7 cellular contexts compared by ENCODE assay signal in genomic region chr2:226836548-226836885, GRCh38. TPM values are rescaled to one million over a fixed set of nuclear protein-coding genes. Genes with fewer than 3 reads are reported as not detected.
A peak's percentile ranks its signal among the peaks of the same experiment; 100 is the strongest.
DNase-seq lines count a peak whose midpoint lies in the region; ATAC-seq and TF ChIP-seq lines count a peak whose summit lies in the region.

No MANE protein-coding gene starts in this region.

- peaks cover 61% of the 10 kb centered on the region for H3K4me1 Mint-ChIP-seq in activated CD4-positive, alpha-beta memory T cell treated with anti-CD3 and anti-CD28 coated beads, Interleukin-2, amount 10 ng/mL, durations not matched to agents 7 days and 5 days

- H3K4me3 ChIP-seq in iPS-15b (ENCODE audit: low read depth, low read length): peak overlapping the region; percentile 68

- ATAC-seq in GM18867 (IDR thresholded peaks at IDR 0.05; ENCODE audit: unreplicated experiment) (peak; percentile 6), HG02938 (IDR thresholded peaks at IDR 0.05; ENCODE audit: unreplicated experiment) (peak; percentile 4)

- peak overlapping the region; percentile 97 for H3K4me3 Mint-ChIP-seq in activated CD4-positive, alpha-beta memory T cell treated with anti-CD3 and anti-CD28 coated beads, Interleukin-2, amount 10 ng/mL, durations not matched to agents 7 days and 5 days

- H3K4me1 ChIP-seq in iPS-15b (ENCODE audit: control insufficient read depth, insufficient read depth, low read length): no peaks in the 10 kb centered on the region

- peak overlapping the region; percentile 100 for H3K27ac Mint-ChIP-seq in activated CD4-positive, alpha-beta memory T cell treated with anti-CD3 and anti-CD28 coated beads, Interleukin-2, amount 10 ng/mL, durations not matched to agents 7 days and 5 days

- TF ChIP-seq CTCF in GM20000 (IDR thresholded peaks at IDR 0.05; ENCODE audit: extremely low read depth, missing control alignments): no peak

- CTCF ChIA-PET in activated CD4-positive, alpha-beta memory T cell treated with anti-CD3 and anti-CD28 coated beads, Interleukin-2, amount 10 ng/mL, durations not matched to agents 7 days and 5 days (lab: Charles Lee): interaction anchor here (7.6 kb wide), 1 partner anchor 36 kb away, joined by 60 read pairs; the partner anchor contains the start of gene IRS1

- H3K36me3 Mint-ChIP-seq in activated CD4-positive, alpha-beta memory T cell treated with anti-CD3 and anti-CD28 coated beads, Interleukin-2, amount 10 ng/mL, durations not matched to agents 7 days and 5 days (ENCODE audit: low read depth): peaks cover 48% of the 10 kb centered on the region

- no peaks in the 10 kb centered on the region for H3K27me3 Mint-ChIP-seq in activated CD4-positive, alpha-beta memory T cell treated with anti-CD3 and anti-CD28 coated beads, Interleukin-2, amount 10 ng/mL, durations not matched to agents 7 days and 5 days

- no peaks in the 10 kb centered on the region for H3K9me3 ChIP-seq in iPS-15b (ENCODE audit: control insufficient read depth, insufficient read depth, low read length)

- H3K27ac ChIP-seq in substantia nigra (ENCODE audit: low read depth, low read length, poor library complexity, severe bottlenecking): peak overlapping the region; percentile 88

- POLR2A ChIA-PET in activated CD4-positive, alpha-beta memory T cell treated with anti-CD3 and anti-CD28 coated beads, Interleukin-2, amount 10 ng/mL, durations not matched to agents 7 days and 5 days (lab: Charles Lee): interaction anchor here (0.9 to 3.2 kb wide), 13 partner anchors 9 to 1909 kb away, joined by 3 to 49 read pairs (median 8); partner anchors contain the start of gene IRS1

- H3K9ac ChIP-seq in iPS-15b (ENCODE audit: low read depth, low read length): peak overlapping the region; percentile 77

- H3K27me3 ChIP-seq in iPS-15b (ENCODE audit: control insufficient read depth, insufficient read depth, low read length): no peaks in the 10 kb centered on the region

- no peaks in the 10 kb centered on the region for H3K36me3 ChIP-seq in iPS-15b (ENCODE audit: control insufficient read depth, insufficient read depth, low read length)

- no peaks in the 10 kb centered on the region for H3K9me3 Mint-ChIP-seq in activated CD4-positive, alpha-beta memory T cell treated with anti-CD3 and anti-CD28 coated beads, Interleukin-2, amount 10 ng/mL, durations not matched to agents 7 days and 5 days

- DNase-seq in activated CD4-positive, alpha-beta memory T cell treated with anti-CD3 and anti-CD28 coated beads, Interleukin-2, amount 10 ng/mL, durations not matched to agents 7 days and 5 days: no peak
- DNase-seq in substantia nigra (lab: John Stamatoyannopoulos, UW): no peak
- DNase-seq in GM20000 (ENCODE audit: low spot score): no peak
- DNase-seq in NK-92 (lab: John Stamatoyannopoulos, UW; ENCODE audit: unreplicated experiment): no peak

RNA-seq across cellular contexts. Expression of gene RHBDD1, which starts 0.7 kb away (rescaled TPM):
- total RNA-seq in activated CD4-positive, alpha-beta memory T cell treated with anti-CD3 and anti-CD28 coated beads, Interleukin-2, amount 10 ng/mL, durations not matched to agents 7 days and 5 days: 10 to 100 TPM; 38.1 to 43.0 TPM

RNA-seq across cellular contexts. Expression of gene IRS1, which starts 36.9 kb away (rescaled TPM):
- total RNA-seq in activated CD4-positive, alpha-beta memory T cell treated with anti-CD3 and anti-CD28 coated beads, Interleukin-2, amount 10 ng/mL, durations not matched to agents 7 days and 5 days: 1 to 10 TPM; 7.2 to 7.4 TPM
